Comparison of ENCODE assay signal across 8 cellular contexts in genomic region chr12:1591543-1591942, GRCh38. TPM values are rescaled to one million over a fixed set of nuclear protein-coding genes. Genes with fewer than 3 reads are reported as not detected.
DNase-seq lines count a peak whose midpoint lies in the region; ATAC-seq and TF ChIP-seq lines count a peak whose summit lies in the region.

No MANE protein-coding gene starts in this region.

- H4K20me1 ChIP-seq in osteoblast (ENCODE audit: insufficient read depth, low read length), result peaks cover 46% of the 10 kb centered on the region

- no peak overlapping the region for H2AFZ ChIP-seq in osteoblast (ENCODE audit: low read length)

- H3K79me2 ChIP-seq in osteoblast (ENCODE audit: insufficient read depth, low read length), result peaks cover 87% of the 10 kb centered on the region

- peak overlapping the region; percentile 93 for H3K4me2 ChIP-seq in osteoblast (ENCODE audit: insufficient read depth, low read length)

- TF ChIP-seq CTCF in osteoblast (IDR thresholded peaks at IDR 0.05; ENCODE audit: extremely low read depth, low read depth, low read length), result no peak

- no peak for ATAC-seq in HG02623 (IDR thresholded peaks at IDR 0.05; ENCODE audit: unreplicated experiment)

- H3K36me3 ChIP-seq in effector memory CD4-positive, alpha-beta T cell (ENCODE audit: control insufficient read depth, insufficient read depth, low read length), result no peaks in the 10 kb centered on the region
- H3K36me3 ChIP-seq in osteoblast (ENCODE audit: insufficient read depth, low read length), result peaks cover 12% of the 10 kb centered on the region

- no peaks in the 10 kb centered on the region for H3K9me3 ChIP-seq in effector memory CD4-positive, alpha-beta T cell (ENCODE audit: control insufficient read depth, low read length)
- no peaks in the 10 kb centered on the region for H3K9me3 ChIP-seq in osteoblast (ENCODE audit: low read depth, low read length)

- no peak overlapping the region for H3K27ac ChIP-seq in effector memory CD4-positive, alpha-beta T cell (ENCODE audit: insufficient read depth, low read length, poor library complexity, severe bottlenecking)
- peak overlapping the region; percentile 82 for H3K27ac ChIP-seq in osteoblast (ENCODE audit: low read depth, low read length)

- peak; percentile 61 for DNase-seq in Daoy (ENCODE audit: low read depth)
- peak; percentile 49 for DNase-seq in OCI-M1 (lab: John Stamatoyannopoulos, UW)
- no peak for DNase-seq in effector memory CD4-positive, alpha-beta T cell
- DNase-seq in osteoblast (ENCODE audit: insufficient read length, low spot score, missing footprints), result no peak
- DNase-seq in NCI-H1417 treated with DMSO at 0.1 percent for 48 hours (lab: John Stamatoyannopoulos, UW), result no peak
- no peak for DNase-seq in DMS79 (lab: John Stamatoyannopoulos, UW)
- no peak for DNase-seq in OCI-M2 (lab: John Stamatoyannopoulos, UW; ENCODE audit: unreplicated experiment)

- no peaks in the 10 kb centered on the region for H3K27me3 ChIP-seq in effector memory CD4-positive, alpha-beta T cell (replicated peaks; ENCODE audit: control insufficient read depth, insufficient read depth, low read length, poor library complexity, severe bottlenecking)
- H3K27me3 ChIP-seq in osteoblast (ENCODE audit: insufficient read depth, low read length), result no peaks in the 10 kb centered on the region

- H3K4me1 ChIP-seq in effector memory CD4-positive, alpha-beta T cell (ENCODE audit: control insufficient read depth, insufficient read depth, low read length, poor library complexity, severe bottlenecking), result peaks cover 35% of the 10 kb centered on the region
- H3K4me1 ChIP-seq in osteoblast (ENCODE audit: insufficient read depth, low read length), result peaks cover 76% of the 10 kb centered on the region

- H3K4me3 ChIP-seq in effector memory CD4-positive, alpha-beta T cell (ENCODE audit: insufficient read depth, low read depth, low read length, poor library complexity, severe bottlenecking), result peak overlapping the region; percentile 40
- peak overlapping the region; percentile 65 for H3K4me3 ChIP-seq in osteoblast (ENCODE audit: insufficient read depth, low read length)

RNA-seq across cellular contexts. Expression of gene FBXL14, which starts 2.8 kb away (rescaled TPM):
- 12.6 and 15.4 TPM in 2 replicates for total RNA-seq in Daoy (2014; rRNA removed; shearing (Covaris generic))
- total RNA-seq in osteoblast, result 9.8 and 10.3 TPM in 2 replicates

RNA-seq across cellular contexts. Expression of gene WNT5B, which starts 37.5 kb away (rescaled TPM):
- 58.7 and 72.9 TPM in 2 replicates for total RNA-seq in Daoy (2014; rRNA removed; shearing (Covaris generic))
- 59.0 and 71.0 TPM in 2 replicates for total RNA-seq in osteoblast

Comparison
In these comparisons a context has a peak if more than half of its experiments do, and no peak if none do; other contexts are left out.
1. DNase-seq: peak in Daoy (single experiment) and OCI-M1 (single experiment); none in effector memory CD4-positive, alpha-beta T cell (0 of 3), osteoblast (single experiment), NCI-H1417 treated with DMSO at 0.1 percent for 48 hours (single experiment), DMS79 (single experiment) and OCI-M2 (single experiment).